In the genomic region with DNA sequence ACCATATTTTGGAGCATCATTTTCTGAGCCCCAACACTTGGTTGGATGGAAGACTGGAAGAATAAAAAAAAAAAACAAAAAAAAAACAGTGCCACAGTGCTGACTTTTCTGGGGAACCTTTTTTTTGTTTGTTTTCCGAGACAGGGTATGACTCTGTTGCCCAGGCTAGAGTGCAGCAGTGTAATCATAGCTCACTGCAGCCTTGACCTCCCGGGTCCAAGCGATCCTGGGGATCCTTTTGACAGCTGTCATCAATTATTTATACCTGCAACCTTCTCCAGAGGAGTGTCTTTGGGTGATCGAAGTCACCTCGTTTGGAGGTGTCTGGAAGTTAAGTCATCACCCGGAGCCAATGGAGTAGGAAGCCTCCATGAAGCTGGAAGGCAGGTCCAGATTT, we compare ENCODE assay signal across 1 cellular context.
TF ChIP-seq lines count a peak whose summit lies in the region.

No MANE protein-coding gene starts in this region.

TF ChIP-seq in HepG2, 621 proteins besides CTCF, POLR2A, EP300 and RAD21 (continues in another document):
- TF ChIP-seq TGIF2 (CRISPR knock-in tag; IDR thresholded peaks at IDR 0.05) (peak; percentile 79), RFX5 (IDR thresholded peaks at IDR 0.05; ENCODE audit: low read depth, low read length) (0 out of 2 replicates have a peak, but pooled peaks have one; percentile 10), ZNF430 (CRISPR knock-in tag; IDR thresholded peaks at IDR 0.05) (no peak), DRAP1 (CRISPR knock-in tag; IDR thresholded peaks at IDR 0.05) (no peak), IKZF4 (CRISPR knock-in tag; IDR thresholded peaks at IDR 0.05; ENCODE audit: borderline replicate concordance, low read depth, not compliant biosample characterization) (peak; percentile 64), FOXA3 (CRISPR knock-in tag; IDR thresholded peaks at IDR 0.05) (0 out of 2 replicates have a peak, but pooled peaks have one; percentile 33), GATAD2A (CRISPR knock-in tag; IDR thresholded peaks at IDR 0.05) (peak; percentile 60; the same call in 1 of the 2 replicates), CCAR2 (optimal IDR thresholded peaks at IDR 0.05; ENCODE audit: low read depth, low read length) (no peak), SIX1 (CRISPR knock-in tag; IDR thresholded peaks at IDR 0.05; ENCODE audit: borderline replicate concordance) (0 out of 2 replicates have a peak, but pooled peaks have one; percentile 32), MEIS2 (CRISPR knock-in tag; IDR thresholded peaks at IDR 0.05) (peak; percentile 97), NR2F1 (CRISPR knock-in tag; IDR thresholded peaks at IDR 0.05) (peak in 1 of 2 experiments; percentile 62; a peak in 2 of 4 replicates), FOXK1 (CRISPR knock-in tag; IDR thresholded peaks at IDR 0.05; ENCODE audit: borderline replicate concordance, low read depth) (0 out of 2 replicates have a peak, but pooled peaks have one; percentile 13), XRCC5 (optimal IDR thresholded peaks at IDR 0.05; ENCODE audit: low read length) (no peak), SAP130 (CRISPR knock-in tag; IDR thresholded peaks at IDR 0.05; ENCODE audit: low read depth) (peak; percentile 79), ZNF75D (CRISPR knock-in tag; IDR thresholded peaks at IDR 0.05; ENCODE audit: borderline replicate concordance) (no peak), SMC3 (IDR thresholded peaks at IDR 0.05; ENCODE audit: low read length) (no peak), ETV6 (CRISPR knock-in tag; conservative IDR thresholded peaks at IDR 0.05) (no peak), TAF15 (IDR thresholded peaks at IDR 0.05; ENCODE audit: low read depth, low read length, poor library complexity, severe bottlenecking) (no peak), SSRP1 (CRISPR knock-in tag; IDR thresholded peaks at IDR 0.05) (0 out of 2 replicates have a peak, but pooled peaks have one; percentile 43), ZMYM2 (CRISPR knock-in tag; IDR thresholded peaks at IDR 0.05) (no peak), DPF2 (CRISPR knock-in tag; IDR thresholded peaks at IDR 0.05; ENCODE audit: borderline replicate concordance, low read depth) (0 out of 2 replicates have a peak, but pooled peaks have one; percentile 42), SMARCE1 (IDR thresholded peaks at IDR 0.05; ENCODE audit: borderline replicate concordance) (no peak), ZNF235 (CRISPR knock-in tag; IDR thresholded peaks at IDR 0.05; ENCODE audit: borderline replicate concordance) (no peak), ZIK1 (CRISPR knock-in tag; IDR thresholded peaks at IDR 0.05; ENCODE audit: borderline replicate concordance, low read depth) (no peak), HOXA5 (CRISPR knock-in tag; IDR thresholded peaks at IDR 0.05) (peak; percentile 59; the same call in 1 of the 2 replicates), ZNF274 (CRISPR knock-in tag; IDR thresholded peaks at IDR 0.05) (no peak), HBP1 (CRISPR knock-in tag; IDR thresholded peaks at IDR 0.05; ENCODE audit: low read depth) (0 out of 2 replicates have a peak, but pooled peaks have one; percentile 62), ZNF563 (CRISPR knock-in tag; IDR thresholded peaks at IDR 0.05) (0 out of 2 replicates have a peak, but pooled peaks have one; percentile 12), CEBPB (IDR thresholded peaks at IDR 0.05; ENCODE audit: borderline replicate concordance, low read depth, low read length) (no peak), SNAI1 (CRISPR knock-in tag; IDR thresholded peaks at IDR 0.05; ENCODE audit: borderline replicate concordance) (peak; percentile 80; the same call in 1 of the 2 replicates), HNF4A (CRISPR knock-in tag; IDR thresholded peaks at IDR 0.05) (peak; percentile 51; the same call in 1 of the 2 replicates), ATF7-NPFF (CRISPR knock-in tag; IDR thresholded peaks at IDR 0.05; ENCODE audit: low read depth) (no peak), SALL1 (CRISPR knock-in tag; IDR thresholded peaks at IDR 0.05) (peak; percentile 40; the same call in 1 of the 2 replicates), PBX2 (CRISPR knock-in tag; IDR thresholded peaks at IDR 0.05) (peak; percentile 47; the same call in 1 of the 2 replicates), ZNF414 (CRISPR knock-in tag; IDR thresholded peaks at IDR 0.05) (no peak), ZGPAT (CRISPR knock-in tag; IDR thresholded peaks at IDR 0.05) (peak; percentile 32; the same call in 1 of the 2 replicates), ZNF260 (CRISPR knock-in tag; IDR thresholded peaks at IDR 0.05; ENCODE audit: borderline replicate concordance, low read depth) (no peak)
- TF ChIP-seq, protein P1, sequence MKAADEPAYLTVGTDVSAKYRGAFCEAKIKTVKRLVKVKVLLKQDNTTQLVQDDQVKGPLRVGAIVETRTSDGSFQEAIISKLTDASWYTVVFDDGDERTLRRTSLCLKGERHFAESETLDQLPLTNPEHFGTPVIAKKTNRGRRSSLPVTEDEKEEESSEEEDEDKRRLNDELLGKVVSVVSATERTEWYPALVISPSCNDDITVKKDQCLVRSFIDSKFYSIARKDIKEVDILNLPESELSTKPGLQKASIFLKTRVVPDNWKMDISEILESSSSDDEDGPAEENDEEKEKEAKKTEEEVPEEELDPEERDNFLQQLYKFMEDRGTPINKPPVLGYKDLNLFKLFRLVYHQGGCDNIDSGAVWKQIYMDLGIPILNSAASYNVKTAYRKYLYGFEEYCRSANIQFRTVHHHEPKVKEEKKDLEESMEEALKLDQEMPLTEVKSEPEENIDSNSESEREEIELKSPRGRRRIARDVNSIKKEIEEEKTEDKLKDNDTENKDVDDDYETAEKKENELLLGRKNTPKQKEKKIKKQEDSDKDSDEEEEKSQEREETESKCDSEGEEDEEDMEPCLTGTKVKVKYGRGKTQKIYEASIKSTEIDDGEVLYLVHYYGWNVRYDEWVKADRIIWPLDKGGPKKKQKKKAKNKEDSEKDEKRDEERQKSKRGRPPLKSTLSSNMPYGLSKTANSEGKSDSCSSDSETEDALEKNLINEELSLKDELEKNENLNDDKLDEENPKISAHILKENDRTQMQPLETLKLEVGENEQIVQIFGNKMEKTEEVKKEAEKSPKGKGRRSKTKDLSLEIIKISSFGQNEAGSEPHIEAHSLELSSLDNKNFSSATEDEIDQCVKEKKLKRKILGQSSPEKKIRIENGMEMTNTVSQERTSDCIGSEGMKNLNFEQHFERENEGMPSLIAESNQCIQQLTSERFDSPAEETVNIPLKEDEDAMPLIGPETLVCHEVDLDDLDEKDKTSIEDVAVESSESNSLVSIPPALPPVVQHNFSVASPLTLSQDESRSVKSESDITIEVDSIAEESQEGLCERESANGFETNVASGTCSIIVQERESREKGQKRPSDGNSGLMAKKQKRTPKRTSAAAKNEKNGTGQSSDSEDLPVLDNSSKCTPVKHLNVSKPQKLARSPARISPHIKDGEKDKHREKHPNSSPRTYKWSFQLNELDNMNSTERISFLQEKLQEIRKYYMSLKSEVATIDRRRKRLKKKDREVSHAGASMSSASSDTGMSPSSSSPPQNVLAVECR (CRISPR knock-in tag; IDR thresholded peaks at IDR 0.05; ENCODE audit: borderline replicate concordance): peak; percentile 29; the same call in 1 of the 2 replicates
- TF ChIP-seq, protein P2, sequence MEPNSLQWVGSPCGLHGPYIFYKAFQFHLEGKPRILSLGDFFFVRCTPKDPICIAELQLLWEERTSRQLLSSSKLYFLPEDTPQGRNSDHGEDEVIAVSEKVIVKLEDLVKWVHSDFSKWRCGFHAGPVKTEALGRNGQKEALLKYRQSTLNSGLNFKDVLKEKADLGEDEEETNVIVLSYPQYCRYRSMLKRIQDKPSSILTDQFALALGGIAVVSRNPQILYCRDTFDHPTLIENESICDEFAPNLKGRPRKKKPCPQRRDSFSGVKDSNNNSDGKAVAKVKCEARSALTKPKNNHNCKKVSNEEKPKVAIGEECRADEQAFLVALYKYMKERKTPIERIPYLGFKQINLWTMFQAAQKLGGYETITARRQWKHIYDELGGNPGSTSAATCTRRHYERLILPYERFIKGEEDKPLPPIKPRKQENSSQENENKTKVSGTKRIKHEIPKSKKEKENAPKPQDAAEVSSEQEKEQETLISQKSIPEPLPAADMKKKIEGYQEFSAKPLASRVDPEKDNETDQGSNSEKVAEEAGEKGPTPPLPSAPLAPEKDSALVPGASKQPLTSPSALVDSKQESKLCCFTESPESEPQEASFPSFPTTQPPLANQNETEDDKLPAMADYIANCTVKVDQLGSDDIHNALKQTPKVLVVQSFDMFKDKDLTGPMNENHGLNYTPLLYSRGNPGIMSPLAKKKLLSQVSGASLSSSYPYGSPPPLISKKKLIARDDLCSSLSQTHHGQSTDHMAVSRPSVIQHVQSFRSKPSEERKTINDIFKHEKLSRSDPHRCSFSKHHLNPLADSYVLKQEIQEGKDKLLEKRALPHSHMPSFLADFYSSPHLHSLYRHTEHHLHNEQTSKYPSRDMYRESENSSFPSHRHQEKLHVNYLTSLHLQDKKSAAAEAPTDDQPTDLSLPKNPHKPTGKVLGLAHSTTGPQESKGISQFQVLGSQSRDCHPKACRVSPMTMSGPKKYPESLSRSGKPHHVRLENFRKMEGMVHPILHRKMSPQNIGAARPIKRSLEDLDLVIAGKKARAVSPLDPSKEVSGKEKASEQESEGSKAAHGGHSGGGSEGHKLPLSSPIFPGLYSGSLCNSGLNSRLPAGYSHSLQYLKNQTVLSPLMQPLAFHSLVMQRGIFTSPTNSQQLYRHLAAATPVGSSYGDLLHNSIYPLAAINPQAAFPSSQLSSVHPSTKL (CRISPR knock-in tag; IDR thresholded peaks at IDR 0.05): 0 out of 2 replicates have a peak, but pooled peaks have one; percentile 42
- TF ChIP-seq, protein P3, sequence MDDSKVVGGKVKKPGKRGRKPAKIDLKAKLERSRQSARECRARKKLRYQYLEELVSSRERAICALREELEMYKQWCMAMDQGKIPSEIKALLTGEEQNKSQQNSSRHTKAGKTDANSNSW (CRISPR knock-in tag; IDR thresholded peaks at IDR 0.05; ENCODE audit: borderline replicate concordance): no peak
- TF ChIP-seq, protein P4, sequence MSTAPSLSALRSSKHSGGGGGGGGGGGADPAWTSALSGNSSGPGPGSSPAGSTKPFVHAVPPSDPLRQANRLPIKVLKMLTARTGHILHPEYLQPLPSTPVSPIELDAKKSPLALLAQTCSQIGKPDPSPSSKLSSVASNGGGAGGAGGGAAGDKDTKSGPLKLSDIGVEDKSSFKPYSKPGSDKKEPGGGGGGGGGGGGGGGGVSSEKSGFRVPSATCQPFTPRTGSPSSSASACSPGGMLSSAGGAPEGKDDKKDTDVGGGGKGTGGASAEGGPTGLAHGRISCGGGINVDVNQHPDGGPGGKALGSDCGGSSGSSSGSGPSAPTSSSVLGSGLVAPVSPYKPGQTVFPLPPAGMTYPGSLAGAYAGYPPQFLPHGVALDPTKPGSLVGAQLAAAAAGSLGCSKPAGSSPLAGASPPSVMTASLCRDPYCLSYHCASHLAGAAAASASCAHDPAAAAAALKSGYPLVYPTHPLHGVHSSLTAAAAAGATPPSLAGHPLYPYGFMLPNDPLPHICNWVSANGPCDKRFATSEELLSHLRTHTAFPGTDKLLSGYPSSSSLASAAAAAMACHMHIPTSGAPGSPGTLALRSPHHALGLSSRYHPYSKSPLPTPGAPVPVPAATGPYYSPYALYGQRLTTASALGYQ (CRISPR knock-in tag; IDR thresholded peaks at IDR 0.05): 0 out of 2 replicates have a peak, but pooled peaks have one; percentile 46
